In genomic region chr16:80441935-80442334, GRCh38 we compare ENCODE assay signal across 22 cellular contexts.
"Had no signal": no experiment of that assay in that cellular context is flagged by ENCODE, and none has a peak within 500 bp of the region (broad histone marks: within the 10 kb centered on the region; RNA-seq: fewer than 3 reads in every experiment).

No MANE protein-coding gene starts in this region.

- DNase-seq: activated CD4-positive, alpha-beta T cell treated with anti-CD3 and anti-CD28 coated beads for 48 hours; activated CD4-positive, alpha-beta T cell treated with anti-CD3 and anti-CD28 coated beads, Interleukin-2, amount 50 U/mL, for 4 hours; activated CD4-positive, CD25-positive, alpha-beta regulatory T cell treated with anti-CD3 and anti-CD28 coated beads, Interleukin-2, amount 50 U/mL, for 72 hours; activated CD8-positive, alpha-beta T cell treated with anti-CD3 and anti-CD28 coated beads, Interleukin-2, amount 10 ng/mL, durations not matched to agents 7 days and 5 days; activated effector memory CD4-positive, alpha-beta T cell treated with Interleukin-2 at 50 U/mL for 16 hours; activated naive CD4-positive, alpha-beta T cell; activated T-cell treated with anti-CD3 and anti-CD28 coated beads, Interleukin-2, amount 50 U/mL, for 24 hours; aorta; colonic mucosa; NCI-H1048; NCI-H1417 treated with DMSO at 0.1 percent for 48 hours; NCI-H1694 treated with DMSO at 0.1 percent for 48 hours; NCI-H2029 treated with DMSO at 0.1 percent for 48 hours; NCI-H345; NCI-H510A; NCI-H69; PC-3; SHP77; T-helper 17 cell; T-helper 9 cell had no signal

- FAIRE-seq: RCC 7860 had no signal

- ATAC-seq: activated CD8-positive, alpha-beta T cell treated with anti-CD3 and anti-CD28 coated beads, Interleukin-2, amount 10 ng/mL, durations not matched to agents 7 days and 5 days; PC-3; T-helper 17 cell; WTC11 had no signal
